25 cellular contexts compared by ENCODE assay signal in genomic region chr10:131178521-131178920, GRCh38.
"Had no signal": no experiment of that assay in that cellular context is flagged by ENCODE, and none has a peak within 500 bp of the region (broad histone marks: within the 10 kb centered on the region; RNA-seq: fewer than 3 reads in every experiment).

No MANE protein-coding gene starts in this region.

- H3K36me3 Mint-ChIP-seq: activated naive CD8-positive, alpha-beta T cell; natural killer cell; stimulated activated naive B cell treated with anti-CD40 and anti-IgM and Interleukin-4, amounts not matched to agents 10 μg/mL and 1 μg/mL and 100 μg/mL, for 72 hours had no signal

- H3K27ac ChIP-seq: adrenal gland, ascending aorta, esophagus squamous epithelium, gastrocnemius medialis, neutrophil, pancreas had no signal

- H3K4me3 ChIP-seq: adrenal gland, ascending aorta, esophagus squamous epithelium, gastrocnemius medialis had no signal

- H3K27ac Mint-ChIP-seq: activated naive CD8-positive, alpha-beta T cell; activated T-helper 1 cell treated with anti-CD3 and anti-CD28 coated beads, Interleukin-12 subunit alpha, Interleukin-12 subunit beta, Interleukin-2, Interleukin-4 antibody, amounts not matched to agents 30 ng/mL and 10 ng/mL and 1 ng/mL, durations not matched to agents 14 hours and 24 hours and 36 hours; natural killer cell; stimulated activated naive B cell treated with anti-CD40 and anti-IgM and Interleukin-4, amounts not matched to agents 10 μg/mL and 1 μg/mL and 100 μg/mL, for 72 hours; T-helper 17 cell had no signal

- H3K9me3 ChIP-seq: adrenal gland, ascending aorta, esophagus squamous epithelium, gastrocnemius medialis, neutrophil, pancreas had no signal

- H3K9me3 Mint-ChIP-seq: activated T-helper 1 cell treated with anti-CD3 and anti-CD28 coated beads, Interleukin-12 subunit alpha, Interleukin-12 subunit beta, Interleukin-2, Interleukin-4 antibody, amounts not matched to agents 30 ng/mL and 10 ng/mL and 1 ng/mL, durations not matched to agents 14 hours and 24 hours and 36 hours had no signal

- H3K27me3 Mint-ChIP-seq: T-helper 17 cell had no signal

- DNase-seq: activated CD4-positive, alpha-beta T cell treated with anti-CD3 and anti-CD28 coated beads for 4 hours; activated CD4-positive, alpha-beta T cell treated with anti-CD3 and anti-CD28 coated beads, Interleukin-2, amount 50 U/mL, for 48 hours; activated CD4-positive, CD25-positive, alpha-beta regulatory T cell; central memory CD4-positive, alpha-beta T cell; dermis blood vessel endothelial cell; effector memory CD4-positive, alpha-beta T cell; esophagus squamous epithelium; gastrocnemius medialis; hypothalamus; left ventricle myocardium superior; mammary epithelial cell; midbrain; natural killer cell; small intestine; stimulated activated CD4-positive, alpha-beta T cell treated with anti-CD3 and anti-CD28 coated beads, Interleukin-15, amount 100 ng/mL, for 24 hours; stimulated activated naive B cell treated with anti-CD40 and anti-IgM and Interleukin-4, amounts not matched to agents 10 μg/mL and 1 μg/mL and 100 μg/mL, for 72 hours; SW 1271; T-helper 17 cell; trophoblast cell had no signal

- H3K4me3 Mint-ChIP-seq: activated naive CD8-positive, alpha-beta T cell; activated T-helper 1 cell treated with anti-CD3 and anti-CD28 coated beads, Interleukin-12 subunit alpha, Interleukin-12 subunit beta, Interleukin-2, Interleukin-4 antibody, amounts not matched to agents 30 ng/mL and 10 ng/mL and 1 ng/mL, durations not matched to agents 14 hours and 24 hours and 36 hours; natural killer cell; stimulated activated naive B cell treated with anti-CD40 and anti-IgM and Interleukin-4, amounts not matched to agents 10 μg/mL and 1 μg/mL and 100 μg/mL, for 72 hours; T-helper 17 cell had no signal

- H3K27me3 ChIP-seq: adrenal gland, ascending aorta, neutrophil, pancreas had no signal

- H3K36me3 ChIP-seq: adrenal gland, ascending aorta, esophagus squamous epithelium, gastrocnemius medialis, neutrophil, pancreas had no signal

- H3K4me1 Mint-ChIP-seq: natural killer cell; stimulated activated naive B cell treated with anti-CD40 and anti-IgM and Interleukin-4, amounts not matched to agents 10 μg/mL and 1 μg/mL and 100 μg/mL, for 72 hours; T-helper 17 cell had no signal

- H3K4me1 ChIP-seq: adrenal gland, ascending aorta, esophagus squamous epithelium, gastrocnemius medialis had no signal
